10 cellular contexts compared by ENCODE assay signal in the genomic region with DNA sequence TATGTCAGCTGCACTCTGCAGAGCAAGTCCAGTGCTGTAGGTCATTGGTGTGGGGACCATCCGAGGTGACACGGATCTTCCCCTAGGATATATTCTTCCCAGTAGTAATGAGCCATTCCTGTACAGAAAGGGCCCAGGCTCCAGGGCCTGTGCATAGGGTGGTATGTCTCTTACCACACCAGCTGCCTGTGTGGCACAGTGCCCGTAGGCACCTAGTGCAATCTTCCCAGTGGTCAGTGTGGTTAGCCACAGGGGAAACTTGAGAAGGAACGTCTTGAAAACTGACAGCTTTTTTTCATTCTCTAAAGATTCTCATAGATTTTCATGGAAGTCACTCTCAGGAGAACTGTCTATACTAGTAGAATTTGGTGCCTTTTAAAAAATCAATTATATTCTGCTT. TPM values are rescaled to one million over a fixed set of nuclear protein-coding genes. Genes with fewer than 3 reads are reported as not detected.
DNase-seq lines count a peak whose midpoint lies in the region; ATAC-seq and FAIRE-seq lines count a peak whose summit lies in the region.
"Had no signal": no experiment of that assay in that cellular context is flagged by ENCODE, and none has a peak within 500 bp of the region (broad histone marks: within the 10 kb centered on the region; RNA-seq: fewer than 3 reads in every experiment).

No MANE protein-coding gene starts in this region.

- DNase-seq in AG08396 (ENCODE audit: low spot score) (peak; percentile 50), RCC 7860 (ENCODE audit: low spot score) (peak; percentile 71), fibroblast of peridontal ligament (ENCODE audit: extremely low read depth) (peak; percentile 94), globus pallidus (ENCODE audit: low spot score) (no peak), GM19238 (ENCODE audit: insufficient read length, low spot score) (no peak), mesendoderm (no peak)
- DNase-seq: SW 1271 had no signal

- H3K79me1 ChIP-seq in mesendoderm (ENCODE audit: low read length), result no peaks in the 10 kb centered on the region

- ATAC-seq in GM21381 (IDR thresholded peaks at IDR 0.05; ENCODE audit: unreplicated experiment) (peak; percentile 43), HG03175 (IDR thresholded peaks at IDR 0.05; ENCODE audit: unreplicated experiment) (no peak)
- ATAC-seq: esophagus mucosa had no signal

- H2BK5ac ChIP-seq in mesendoderm (ENCODE audit: low read length), result no peak overlapping the region

- H3K27ac ChIP-seq in mesendoderm (ENCODE audit: low read depth, low read length), result no peak overlapping the region

- no peak overlapping the region for H3K23ac ChIP-seq in mesendoderm (ENCODE audit: low read length)

- H3K4ac ChIP-seq in mesendoderm (ENCODE audit: low read depth, low read length), result no peak overlapping the region

- no peaks in the 10 kb centered on the region for H3K79me2 ChIP-seq in mesendoderm (ENCODE audit: control insufficient read depth, insufficient read depth, low read length)

- H3K9ac ChIP-seq in mesendoderm (ENCODE audit: low read length), result no peak overlapping the region

- H3K56ac ChIP-seq in mesendoderm (ENCODE audit: low read length), result no peak overlapping the region

- H3K27me3 ChIP-seq in mesendoderm (ENCODE audit: insufficient read depth, low read length, poor library complexity), result no peaks in the 10 kb centered on the region

- H3K4me1 ChIP-seq in mesendoderm (ENCODE audit: control insufficient read depth, low read depth, low read length), result peaks cover 4% of the 10 kb centered on the region

- H4K8ac ChIP-seq in mesendoderm (ENCODE audit: low read depth, low read length), result no peak overlapping the region

- no peaks in the 10 kb centered on the region for H3K36me3 ChIP-seq in mesendoderm (ENCODE audit: control insufficient read depth, insufficient read depth, low read length)

- no peak overlapping the region for H2BK15ac ChIP-seq in mesendoderm (replicated peaks; ENCODE audit: low read depth)

- WGBS in mesendoderm (ENCODE audit: extremely low coverage, insufficient coverage, low lambda C conversion rate), result no CpG with 5 or more reads among the region's 4 CpGs

- H2BK120ac ChIP-seq in mesendoderm (ENCODE audit: low read depth, low read length), result no peak overlapping the region

- H2AK5ac ChIP-seq in mesendoderm (ENCODE audit: low read length), result no peak overlapping the region

- no peak overlapping the region for H3K4me2 ChIP-seq in mesendoderm (ENCODE audit: low read length)

- no peak overlapping the region for H3K4me3 ChIP-seq in mesendoderm (ENCODE audit: low read length)

- no peak overlapping the region for H3K18ac ChIP-seq in mesendoderm (ENCODE audit: low read length)

- no peak overlapping the region for H4K5ac ChIP-seq in mesendoderm (ENCODE audit: low read length)

- peak; percentile 95 for FAIRE-seq in RCC 7860 (lab: Jason Lieb, UNC)

RNA-seq across cellular contexts. Expression of a gene that starts 39.8 kb away (rescaled TPM):
- polyA plus RNA-seq in mesendoderm (2013, experiment 1 of 2), result 21.9 TPM
- 20.3 TPM for polyA plus RNA-seq in mesendoderm (2013, experiment 2 of 2)

Comparison
In these comparisons a context has a peak if more than half of its experiments do, and no peak if none do; other contexts are left out.
1. DNase-seq: peak in AG08396 (single experiment), RCC 7860 (single experiment) and fibroblast of peridontal ligament (single experiment); none in globus pallidus (single experiment), GM19238 (single experiment) and mesendoderm (single experiment).